16 cellular contexts compared by ENCODE assay signal in the genomic region with DNA sequence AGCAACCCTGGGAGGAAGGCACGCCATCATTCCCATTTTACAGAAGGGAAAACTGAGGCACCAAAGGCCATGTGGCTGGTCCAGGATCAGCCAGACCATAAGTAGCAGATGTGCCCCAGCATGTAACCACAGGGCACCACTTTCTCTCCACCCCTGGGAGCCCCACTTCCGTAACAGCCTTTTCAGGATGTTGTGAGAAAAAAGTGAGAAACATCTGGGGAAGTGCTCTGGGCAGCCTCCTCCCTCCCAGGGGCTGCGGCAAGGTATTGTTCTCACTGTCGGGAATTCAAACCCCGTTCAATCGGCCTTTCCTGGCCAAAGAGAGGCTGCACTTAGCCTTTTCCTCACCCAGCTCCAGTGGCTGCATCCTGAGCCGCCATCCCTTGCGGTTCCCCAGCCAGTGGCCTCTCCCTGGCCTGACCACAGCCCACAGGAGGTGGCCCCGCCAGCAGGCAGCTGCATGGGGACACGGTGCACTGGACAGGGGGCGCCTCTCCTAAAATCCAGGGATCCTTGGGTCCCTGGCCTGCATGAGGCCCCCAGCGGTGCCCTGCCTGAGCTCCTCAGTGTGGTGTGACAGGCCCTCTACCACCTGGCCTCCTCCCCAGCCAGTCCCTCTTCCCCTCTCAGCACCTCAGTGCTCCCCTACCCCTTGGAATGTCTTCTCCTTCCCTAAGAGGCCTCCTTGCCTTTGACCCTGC. TPM values are rescaled to one million over a fixed set of nuclear protein-coding genes. Genes with fewer than 3 reads are reported as not detected.
DNase-seq lines count a peak whose midpoint lies in the region; ATAC-seq and TF ChIP-seq lines count a peak whose summit lies in the region.
"Had no signal": no experiment of that assay in that cellular context is flagged by ENCODE, and none has a peak within 500 bp of the region (broad histone marks: within the 10 kb centered on the region; RNA-seq: fewer than 3 reads in every experiment).

No MANE protein-coding gene starts in this region.

- no peaks in the 10 kb centered on the region for H3K4me1 ChIP-seq in OCI-LY7 (ENCODE audit: insufficient read depth, low read length, poor library complexity, severe bottlenecking)
- peaks cover 49 to 66% (median 56%) of the 10 kb centered on the region in 4 donors for H3K4me1 ChIP-seq in esophagus muscularis mucosa
- peaks cover 32% of the 10 kb centered on the region for H3K4me1 ChIP-seq in neural progenitor cell

- H3K4me3 ChIP-seq in H7 (ENCODE audit: insufficient read depth, low read depth, low read length) (no peak overlapping the region), OCI-LY7 (ENCODE audit: low read depth, low read length, poor library complexity, severe bottlenecking) (no peak overlapping the region), esophagus muscularis mucosa (no peak overlapping the region), neural progenitor cell (no peak overlapping the region)
- H3K4me3 ChIP-seq: ovary, smooth muscle cell had no signal

- TF ChIP-seq EP300 in esophagus muscularis mucosa (IDR thresholded peaks at IDR 0.05): no peak

- H4K20me1 ChIP-seq in OCI-LY7 (ENCODE audit: insufficient read depth, low read length): no peaks in the 10 kb centered on the region
- H4K20me1 ChIP-seq in neural progenitor cell (ENCODE audit: low read depth): no peaks in the 10 kb centered on the region

- H3K36me3 ChIP-seq in H7 (replicated peaks; ENCODE audit: control insufficient read depth, insufficient read depth, low read length) (no peaks in the 10 kb centered on the region), OCI-LY7 (ENCODE audit: insufficient read depth, low read length) (no peaks in the 10 kb centered on the region), esophagus muscularis mucosa (no peaks in the 10 kb centered on the region), neural progenitor cell (no peaks in the 10 kb centered on the region)
- H3K36me3 ChIP-seq: ovary had no signal

- peaks cover 13% of the 10 kb centered on the region for H3F3A ChIP-seq in neural progenitor cell (ENCODE audit: low read depth)

- peak; percentile 64 for DNase-seq in H7
- DNase-seq in OCI-LY7 (ENCODE audit: low spot score): peak; percentile 2
- no peak for DNase-seq in esophagus muscularis mucosa (ENCODE audit: extremely low spot score)
- DNase-seq in neural progenitor cell (ENCODE audit: low spot score): no peak
- DNase-seq in NCI-H1694 treated with DMSO at 0.1 percent for 48 hours (lab: John Stamatoyannopoulos, UW): no peak
- DNase-seq in T-helper 2 cell: no peak
- no peak for DNase-seq in superior temporal gyrus (ENCODE audit: extremely low spot score)
- DNase-seq: activated CD4-positive, alpha-beta memory T cell treated with anti-CD3 and anti-CD28 coated beads, Interleukin-2, amount 10 ng/mL, durations not matched to agents 7 days and 5 days; activated T-cell treated with anti-CD3 and anti-CD28 coated beads, Interleukin-2, amount 50 U/mL, for 72 hours; H9; NCI-H1417; NCI-H345; ovary had no signal

- CTCF ChIA-PET in OCI-LY7 (lab: Charles Lee; ENCODE audit: unreplicated experiment): no interaction called here

- no TSS peak for BruUV-seq in OCI-LY7 (replicated peaks; lab: Mats Ljungman, UMichigan)

- H3K4me2 ChIP-seq in OCI-LY7 (ENCODE audit: low read length): no peak overlapping the region
- H3K4me2 ChIP-seq in neural progenitor cell: no peak overlapping the region
- H3K4me2 ChIP-seq: smooth muscle cell had no signal

- POLR2A ChIA-PET in OCI-LY7 (lab: Charles Lee): interaction anchor here (0.9 kb wide), 1 partner anchor 126 kb away, joined by 3 read pairs; no protein-coding TSS in a partner anchor

- H3K79me2 ChIP-seq in OCI-LY7 (ENCODE audit: insufficient read depth, low read depth, low read length): no peaks in the 10 kb centered on the region
- H3K79me2 ChIP-seq in neural progenitor cell (ENCODE audit: low read depth): no peaks in the 10 kb centered on the region

- TF ChIP-seq CTCF in OCI-LY7 (conservative IDR thresholded peaks at IDR 0.05; ENCODE audit: low read length) (no peak), esophagus muscularis mucosa (IDR thresholded peaks at IDR 0.05) (no peak), neural progenitor cell (IDR thresholded peaks at IDR 0.05) (no peak)

- intact Hi-C loops in OCI-LY7 (cut with micrococcal nuclease; ENCODE audit: unreplicated experiment): no loop called here
- intact Hi-C loops in esophagus muscularis mucosa (cut with DNase I): no loop called here

- H3K27me3 Mint-ChIP-seq in neural progenitor cell (ENCODE audit: insufficient read depth, low read depth): peaks cover 23% of the 10 kb centered on the region
- H3K27me3 Mint-ChIP-seq in stimulated activated memory B cell treated with anti-CD40 and anti-IgM and Interleukin-4, amounts not matched to agents 10 μg/mL and 1 μg/mL and 100 μg/mL, for 72 hours: peaks cover 74% of the 10 kb centered on the region

- H3K27ac ChIP-seq in OCI-LY7 (ENCODE audit: low read depth, low read length, poor library complexity, severe bottlenecking): no peak overlapping the region
- peak overlapping the region in 3 of 4 donors; percentile 39 to 60 (median 51) for H3K27ac ChIP-seq in esophagus muscularis mucosa (replicated peaks in 1 of 4)
- no peak overlapping the region for H3K27ac ChIP-seq in neural progenitor cell
- H3K27ac ChIP-seq: ovary had no signal

- H3K27ac Mint-ChIP-seq in neural progenitor cell: peak overlapping the region; percentile 82
- no peak overlapping the region for H3K27ac Mint-ChIP-seq in stimulated activated memory B cell treated with anti-CD40 and anti-IgM and Interleukin-4, amounts not matched to agents 10 μg/mL and 1 μg/mL and 100 μg/mL, for 72 hours
- H3K27ac Mint-ChIP-seq: activated CD4-positive, alpha-beta memory T cell treated with anti-CD3 and anti-CD28 coated beads, Interleukin-2, amount 10 ng/mL, durations not matched to agents 7 days and 5 days; activated T-cell treated with anti-CD3 and anti-CD28 coated beads, Interleukin-2, amount 50 U/mL, for 72 hours had no signal

- 81% methylated on average over 9 of the region's 12 CpGs for WGBS in esophagus muscularis mucosa

- no peak for ATAC-seq in stimulated activated memory B cell treated with anti-CD40 and anti-IgM and Interleukin-4, amounts not matched to agents 10 μg/mL and 1 μg/mL and 100 μg/mL, for 72 hours
- ATAC-seq: activated T-cell treated with anti-CD3 and anti-CD28 coated beads, Interleukin-2, amount 50 U/mL, for 72 hours had no signal

- H3K9me3 ChIP-seq in OCI-LY7 (ENCODE audit: low read length): no peaks in the 10 kb centered on the region
- no peaks in the 10 kb centered on the region for H3K9me3 ChIP-seq in esophagus muscularis mucosa
- H3K9me3 ChIP-seq in neural progenitor cell (ENCODE audit: low read depth): no peaks in the 10 kb centered on the region
- H3K9me3 ChIP-seq: ovary had no signal

- no peak overlapping the region for H3K9ac ChIP-seq in neural progenitor cell

- H3K27me3 ChIP-seq in H7 (ENCODE audit: control insufficient read depth, insufficient read depth, low read length) (no peaks in the 10 kb centered on the region), esophagus muscularis mucosa (peaks cover 0 to 6% (median 0%) of the 10 kb centered on the region in 4 donors), neural progenitor cell (no peaks in the 10 kb centered on the region)
- H3K27me3 ChIP-seq: ovary had no signal

- no peaks in the 10 kb centered on the region for H3K9me3 Mint-ChIP-seq in neural progenitor cell
- no peaks in the 10 kb centered on the region for H3K9me3 Mint-ChIP-seq in stimulated activated memory B cell treated with anti-CD40 and anti-IgM and Interleukin-4, amounts not matched to agents 10 μg/mL and 1 μg/mL and 100 μg/mL, for 72 hours
- H3K9me3 Mint-ChIP-seq: activated CD4-positive, alpha-beta memory T cell treated with anti-CD3 and anti-CD28 coated beads, Interleukin-2, amount 10 ng/mL, durations not matched to agents 7 days and 5 days; activated T-cell treated with anti-CD3 and anti-CD28 coated beads, Interleukin-2, amount 50 U/mL, for 72 hours; H9 had no signal

- H3K4me1 Mint-ChIP-seq in neural progenitor cell: peaks cover 43% of the 10 kb centered on the region
- H3K4me1 Mint-ChIP-seq in stimulated activated memory B cell treated with anti-CD40 and anti-IgM and Interleukin-4, amounts not matched to agents 10 μg/mL and 1 μg/mL and 100 μg/mL, for 72 hours: peaks cover 8% of the 10 kb centered on the region

- peak overlapping the region; percentile 46 for H3K4me3 Mint-ChIP-seq in neural progenitor cell
- no peak overlapping the region for H3K4me3 Mint-ChIP-seq in stimulated activated memory B cell treated with anti-CD40 and anti-IgM and Interleukin-4, amounts not matched to agents 10 μg/mL and 1 μg/mL and 100 μg/mL, for 72 hours
- H3K4me3 Mint-ChIP-seq: activated CD4-positive, alpha-beta memory T cell treated with anti-CD3 and anti-CD28 coated beads, Interleukin-2, amount 10 ng/mL, durations not matched to agents 7 days and 5 days; activated T-cell treated with anti-CD3 and anti-CD28 coated beads, Interleukin-2, amount 50 U/mL, for 72 hours; H9 had no signal

- no peak overlapping the region for H2AFZ ChIP-seq in OCI-LY7 (ENCODE audit: low read length)
- H2AFZ ChIP-seq in neural progenitor cell (replicated peaks): no peak overlapping the region

- H3K36me3 Mint-ChIP-seq in neural progenitor cell: no peaks in the 10 kb centered on the region
- no peaks in the 10 kb centered on the region for H3K36me3 Mint-ChIP-seq in stimulated activated memory B cell treated with anti-CD40 and anti-IgM and Interleukin-4, amounts not matched to agents 10 μg/mL and 1 μg/mL and 100 μg/mL, for 72 hours

- no peak for TF ChIP-seq POLR2A in esophagus muscularis mucosa (IDR thresholded peaks at IDR 0.05; ENCODE audit: low read depth)

- no peaks in the 10 kb centered on the region for H3K9me2 ChIP-seq in OCI-LY7 (ENCODE audit: insufficient read depth, low read length)

RNA-seq across cellular contexts. Expression of gene CDH5, which starts 5.7 kb away (rescaled TPM):
- total RNA-seq in H7 (2014; rRNA removed; shearing (Covaris generic)): not detected in 2 replicates
- not detected in 2 replicates for total RNA-seq in OCI-LY7 (2014; rRNA removed; shearing (Covaris generic))
- total RNA-seq in OCI-LY7 (2022): 0.09 TPM in 1 of 2 replicates, not detected in the other
- total RNA-seq in esophagus muscularis mucosa: 10 to 100 TPM; 19.5 to 63.1 (median 50.6) TPM
- total RNA-seq in neural progenitor cell (ENCODE audit: low replicate concordance): 0.25 TPM in 1 of 2 replicates, not detected in the other
- total RNA-seq: activated CD4-positive, alpha-beta memory T cell treated with anti-CD3 and anti-CD28 coated beads, Interleukin-2, amount 10 ng/mL, durations not matched to agents 7 days and 5 days; activated T-cell treated with anti-CD3 and anti-CD28 coated beads, Interleukin-2, amount 50 U/mL, for 72 hours; SK-MEL-5; smooth muscle cell had no signal

Comparison
In these comparisons a context has a peak if more than half of its experiments do, and no peak if none do; other contexts are left out.
1. DNase-seq: peak in H7 (single experiment) and OCI-LY7 (single experiment); none in esophagus muscularis mucosa (single experiment), neural progenitor cell (single experiment), NCI-H1694 treated with DMSO at 0.1 percent for 48 hours (single experiment), T-helper 2 cell (0 of 5) and superior temporal gyrus (single experiment).
2. H3K27ac ChIP-seq: peak in esophagus muscularis mucosa (3 of 4); none in OCI-LY7 (single experiment) and neural progenitor cell (single experiment).
3. RNA of gene CDH5, which starts 5.7 kb away (total RNA-seq): 19.5 to 63.1 TPM in esophagus muscularis mucosa; 0.09 TPM in OCI-LY7, not detected in H7 and 0.25 TPM in neural progenitor cell; every median in the first group is over 10 times any median in the second.